ENCODE assay signal across 24 cellular contexts in genomic region chr12:91825999-91826398, GRCh38.
"Had no signal": no experiment of that assay in that cellular context is flagged by ENCODE, and none has a peak within 500 bp of the region (broad histone marks: within the 10 kb centered on the region; RNA-seq: fewer than 3 reads in every experiment).

No MANE protein-coding gene starts in this region.

- H3K9me3 ChIP-seq: left ventricle myocardium inferior, mucosa of descending colon, neutrophil, right atrium auricular region, right lobe of liver, transverse colon, upper lobe of left lung had no signal

- H3K36me3 ChIP-seq: heart right ventricle, left ventricle myocardium inferior, neutrophil, right atrium auricular region, right lobe of liver, transverse colon, upper lobe of left lung had no signal

- H3K27me3 ChIP-seq: heart right ventricle, hepatocyte, neutrophil, right atrium auricular region, right lobe of liver, transverse colon, upper lobe of left lung had no signal

- H2AFZ ChIP-seq: hepatocyte had no signal

- DNase-seq: heart right ventricle; islet precursor cell; left ventricle myocardium inferior; midbrain; mucosa of descending colon; naive thymus-derived CD4-positive, alpha-beta T cell; nephron progenitor cell; occipital lobe; right lobe of liver; stimulated activated CD4-positive, alpha-beta T cell treated with anti-CD3 and anti-CD28 coated beads, Interleukin-1b, Interleukin-23, amount 100 ng/mL, for 48 hours; stimulated activated CD4-positive, alpha-beta T cell treated with anti-CD3 and anti-CD28 coated beads, Interleukin-2, amount 100 ng/mL, for 48 hours; stimulated activated CD4-positive, alpha-beta T cell treated with anti-CD3 and anti-CD28 coated beads, Interleukin-4, amount 100 ng/mL, for 4 hours; stimulated activated CD8-positive, alpha-beta memory T cell treated with anti-CD3 and anti-CD28 coated beads, Interleukin-4, amount 100 ng/mL, for 48 hours; stimulated activated naive CD4-positive, alpha-beta T cell treated with Interleukin-2 at 50 U/mL for 16 hours; stimulated activated naive CD8-positive, alpha-beta T cell treated with anti-CD3 and anti-CD28 coated beads, Interleukin-15, amount 100 ng/mL, for 72 hours; substantia nigra; transverse colon; upper lobe of left lung had no signal

- H3K79me2 ChIP-seq: hepatocyte had no signal

- H3K4me1 ChIP-seq: heart right ventricle, left ventricle myocardium inferior, right atrium auricular region, right lobe of liver, transverse colon, upper lobe of left lung had no signal

- H3K4me2 ChIP-seq: hepatocyte, smooth muscle cell had no signal

- H3K4me3 ChIP-seq: heart right ventricle, hepatocyte, left ventricle myocardium inferior, lung, mucosa of descending colon, right atrium auricular region, right lobe of liver, smooth muscle cell, transverse colon, upper lobe of left lung had no signal

- H3K27ac ChIP-seq: heart right ventricle, hepatocyte, left ventricle myocardium inferior, neutrophil, right atrium auricular region, right lobe of liver, transverse colon, upper lobe of left lung had no signal

- ATAC-seq: heart right ventricle; mucosa of descending colon; naive thymus-derived CD4-positive, alpha-beta T cell; right lobe of liver; stimulated activated memory B cell treated with anti-CD40 and anti-IgM and Interleukin-4, amounts not matched to agents 10 μg/mL and 1 μg/mL and 100 μg/mL, for 72 hours; stimulated activated naive CD8-positive, alpha-beta T cell treated with anti-CD3 and anti-CD28 coated beads, Interleukin-15, amount 100 ng/mL, for 72 hours had no signal
